In the genomic region with DNA sequence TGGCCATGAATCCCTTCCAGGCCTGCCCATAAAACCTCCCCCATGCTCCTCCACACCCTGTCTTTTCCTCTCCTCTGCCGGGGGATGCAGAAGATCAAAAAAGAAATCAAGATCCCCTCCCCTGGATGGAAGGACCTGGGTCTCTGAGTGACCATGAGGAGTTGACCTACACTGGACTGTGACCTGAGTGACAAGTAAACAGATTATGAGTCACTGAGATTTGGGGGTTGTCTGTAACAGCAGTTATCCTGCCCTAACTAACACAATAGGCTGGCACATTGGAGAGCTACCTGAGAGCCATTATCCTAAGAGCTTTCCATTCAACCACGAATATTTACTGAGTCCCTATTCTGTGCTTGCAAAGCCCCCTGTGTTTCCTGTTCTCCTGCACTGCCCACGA, we compare ENCODE assay signal across 23 cellular contexts.
"Had no signal": no experiment of that assay in that cellular context is flagged by ENCODE, and none has a peak within 500 bp of the region (broad histone marks: within the 10 kb centered on the region; RNA-seq: fewer than 3 reads in every experiment).

No MANE protein-coding gene starts in this region.

- H3K4me1 Mint-ChIP-seq: central memory CD8-positive, alpha-beta T cell had no signal

- H3K9me3 Mint-ChIP-seq: activated CD8-positive, alpha-beta T cell treated with anti-CD3 and anti-CD28 coated beads for 36 hours; activated T-cell treated with anti-CD3 and anti-CD28 coated beads, Interleukin-2, amount 50 U/mL, for 72 hours; central memory CD8-positive, alpha-beta T cell; natural killer cell treated with Interleukin-12 subunit alpha and Interleukin-12 subunit beta and Interleukin-15 and Interleukin-18, amount 100 ng/mL, for 72 hours had no signal

- H3K36me3 Mint-ChIP-seq: natural killer cell treated with Interleukin-12 subunit alpha and Interleukin-12 subunit beta and Interleukin-15 and Interleukin-18, amount 100 ng/mL, for 72 hours had no signal

- H3K4me1 ChIP-seq: prostate gland, tibial nerve had no signal

- H3K9me3 ChIP-seq: prostate gland, tibial nerve had no signal

- H3K4me3 ChIP-seq: prostate gland, tibial nerve had no signal

- H3K36me3 ChIP-seq: brain microvascular endothelial cell, prostate gland, tibial nerve had no signal

- H3K27ac Mint-ChIP-seq: activated CD8-positive, alpha-beta T cell treated with anti-CD3 and anti-CD28 coated beads for 36 hours; activated T-cell treated with anti-CD3 and anti-CD28 coated beads, Interleukin-2, amount 50 U/mL, for 72 hours; natural killer cell treated with Interleukin-12 subunit alpha and Interleukin-12 subunit beta and Interleukin-15 and Interleukin-18, amount 100 ng/mL, for 72 hours had no signal

- H3K27ac ChIP-seq: brain microvascular endothelial cell, prostate gland, tibial nerve had no signal

- DNase-seq: activated CD4-positive, alpha-beta T cell treated with anti-CD3 and anti-CD28 coated beads for 48 hours; activated CD8-positive, alpha-beta T cell treated with anti-CD3 and anti-CD28 coated beads for 36 hours; activated T-cell treated with anti-CD3 and anti-CD28 coated beads, Interleukin-2, amount 50 U/mL, for 72 hours; anterior cingulate cortex; brain microvascular endothelial cell; cortex of kidney; effector CD4-positive, alpha-beta T cell; foreskin fibroblast; hypothalamus; kidney glomerular epithelial cell; mesendoderm; occipital lobe; right cardiac atrium; small intestine; stimulated activated CD4-positive, alpha-beta T cell treated with anti-CD3 and anti-CD28 coated beads, Interleukin-4, amount 100 ng/mL, for 4 hours; stimulated activated CD8-positive, alpha-beta memory T cell treated with anti-CD3 and anti-CD28 coated beads, Interleukin-4, amount 100 ng/mL, for 48 hours; stimulated activated naive CD4-positive, alpha-beta T cell treated with Interleukin-2 at 50 U/mL for 16 hours; substantia nigra; T-helper 2 cell had no signal

- H3K27me3 ChIP-seq: brain microvascular endothelial cell, tibial nerve had no signal

- H3K4me3 Mint-ChIP-seq: activated CD8-positive, alpha-beta T cell treated with anti-CD3 and anti-CD28 coated beads for 36 hours; activated T-cell treated with anti-CD3 and anti-CD28 coated beads, Interleukin-2, amount 50 U/mL, for 72 hours; central memory CD8-positive, alpha-beta T cell; natural killer cell treated with Interleukin-12 subunit alpha and Interleukin-12 subunit beta and Interleukin-15 and Interleukin-18, amount 100 ng/mL, for 72 hours had no signal
